25 cellular contexts compared by ENCODE assay signal in genomic region chr7:156618791-156619367, GRCh38. TPM values are rescaled to one million over a fixed set of nuclear protein-coding genes. Genes with fewer than 3 reads are reported as not detected.
DNase-seq lines count a peak whose midpoint lies in the region; ATAC-seq and TF ChIP-seq lines count a peak whose summit lies in the region.
"Had no signal": no experiment of that assay in that cellular context is flagged by ENCODE, and none has a peak within 500 bp of the region (broad histone marks: within the 10 kb centered on the region; RNA-seq: fewer than 3 reads in every experiment).

No MANE protein-coding gene starts in this region.

- no peak for TF ChIP-seq CTCF in esophagus muscularis mucosa (IDR thresholded peaks at IDR 0.05)
- TF ChIP-seq CTCF in nephron progenitor cell (IDR thresholded peaks at IDR 0.05) = no peak
- TF ChIP-seq CTCF in tibial artery (IDR thresholded peaks at IDR 0.05) = no peak

- H3K9me3 Mint-ChIP-seq in nephron progenitor cell = peaks cover 33% of the 10 kb centered on the region

- H3K27me3 ChIP-seq in HUES6 (ENCODE audit: control insufficient read depth, insufficient read depth, low read length) = peaks cover 24% of the 10 kb centered on the region
- peaks cover 0 to 50% (median 8%) of the 10 kb centered on the region in 4 donors for H3K27me3 ChIP-seq in esophagus muscularis mucosa
- peaks cover 0 to 37% of the 10 kb centered on the region in 2 donors for H3K27me3 ChIP-seq in tibial artery

- H3K36me3 ChIP-seq in HUES6 (ENCODE audit: control insufficient read depth, insufficient read depth, low read length) (no peaks in the 10 kb centered on the region), esophagus muscularis mucosa (no peaks in the 10 kb centered on the region), tibial artery (no peaks in the 10 kb centered on the region)
- H3K36me3 ChIP-seq: SJSA1 had no signal

- peaks cover 12% of the 10 kb centered on the region for H3K36me3 Mint-ChIP-seq in nephron progenitor cell (ENCODE audit: low read depth)
- H3K36me3 Mint-ChIP-seq: T-cell had no signal

- H3K4me3 Mint-ChIP-seq in nephron progenitor cell = no peak overlapping the region
- H3K4me3 Mint-ChIP-seq: T-cell had no signal

- peaks cover 29% of the 10 kb centered on the region for H3K4me1 ChIP-seq in HUES6 (ENCODE audit: control insufficient read depth, insufficient read depth, low read length)
- peaks cover 0 to 12% (median 10%) of the 10 kb centered on the region in 4 donors for H3K4me1 ChIP-seq in esophagus muscularis mucosa
- H3K4me1 ChIP-seq in tibial artery = peaks cover 0 to 5% (median 0%) of the 10 kb centered on the region in 4 donors
- H3K4me1 ChIP-seq: SJSA1 had no signal

- H3K27ac ChIP-seq in HUES6 (ENCODE audit: low read depth, low read length) (no peak overlapping the region), esophagus muscularis mucosa (replicated peaks in 1 of 4) (no peak overlapping the region), tibial artery (no peak overlapping the region)
- H3K27ac ChIP-seq: KMS-11, SJSA1 had no signal

- peaks cover 58% of the 10 kb centered on the region for H3K4me1 Mint-ChIP-seq in nephron progenitor cell

- no peak for TF ChIP-seq POLR2A in esophagus muscularis mucosa (IDR thresholded peaks at IDR 0.05; ENCODE audit: low read depth)

- TF ChIP-seq EP300 in esophagus muscularis mucosa (IDR thresholded peaks at IDR 0.05) = no peak

- peak overlapping the region; percentile 57 for H3K27ac Mint-ChIP-seq in nephron progenitor cell
- H3K27ac Mint-ChIP-seq: T-cell had no signal

- ATAC-seq in GM19395 (IDR thresholded peaks at IDR 0.05; ENCODE audit: unreplicated experiment) = no peak
- no peak for ATAC-seq in GM21526 (IDR thresholded peaks at IDR 0.05; ENCODE audit: low FRiP score, unreplicated experiment)
- ATAC-seq: T-cell had no signal

- 82% methylated on average over 14 of the region's 14 CpGs for WGBS in esophagus muscularis mucosa

- H3K9me3 ChIP-seq in HUES6 (ENCODE audit: control insufficient read depth, insufficient read depth, low read depth, low read length) (0 out of 2 replicates have a peak, but pooled peaks cover 2% of the 10 kb centered on the region), esophagus muscularis mucosa (no peaks in the 10 kb centered on the region), tibial artery (peaks cover 0 to 41% (median 4%) of the 10 kb centered on the region in 3 donors)
- H3K9me3 ChIP-seq: SJSA1 had no signal

- DNase-seq in ELF-1 (ENCODE audit: low read depth, low spot score) (peak; percentile 58), esophagus muscularis mucosa (ENCODE audit: extremely low spot score) (peak; percentile 45), nephron progenitor cell (peak; percentile 28), tibial artery (no peak), NCI-H1436 treated with DMSO at 0.1 percent for 48 hours (lab: John Stamatoyannopoulos, UW) (no peak)
- DNase-seq: DMS153, DND-41, HCEC 1CT, IMR-90, NCI-H1048, NCI-H1417, NCI-H1694 treated with DMSO at 0.1 percent for 48 hours, NCI-H2081, NCI-H226, NCI-H510A, NCI-H69, Right ventricle myocardium superior, RPMI8226, T-cell had no signal

- H3K9ac ChIP-seq in HUES6 (ENCODE audit: low read length) = peak overlapping the region; percentile 7
- H3K9ac ChIP-seq: KMS-11 had no signal

- intact Hi-C loops in esophagus muscularis mucosa (cut with DNase I) (no loop called here), tibial artery (cut with DNase I; ENCODE audit: low total_unique reads) (no loop called here)

- H3K4me3 ChIP-seq in HUES6 (ENCODE audit: low read depth, low read length) = no peak overlapping the region
- H3K4me3 ChIP-seq in esophagus muscularis mucosa = no peak overlapping the region
- no peak overlapping the region for H3K4me3 ChIP-seq in tibial artery
- H3K4me3 ChIP-seq: SJSA1 had no signal

- peaks cover 32% of the 10 kb centered on the region for H3K27me3 Mint-ChIP-seq in nephron progenitor cell (ENCODE audit: low read depth, poor library complexity)

RNA-seq across cellular contexts. Expression of gene RNF32, which starts 21.7 kb away (rescaled TPM):
- 1 to 10 TPM in 1 of 4 donors, under 1 TPM in 2, not detected in 1; 0.29 to 1.1 (median 0.83) TPM for total RNA-seq in esophagus muscularis mucosa
- total RNA-seq: A172 had no signal

Comparison
In these comparisons a context has a peak if more than half of its experiments do, and no peak if none do; other contexts are left out.
1. DNase-seq: peak in ELF-1 (single experiment), esophagus muscularis mucosa (single experiment) and nephron progenitor cell (single experiment); none in tibial artery (0 of 2) and NCI-H1436 treated with DMSO at 0.1 percent for 48 hours (single experiment).